Comparison of ENCODE assay signal across 9 cellular contexts in genomic region chr22:35230839-35231584, GRCh38. TPM values are rescaled to one million over a fixed set of nuclear protein-coding genes. Genes with fewer than 3 reads are reported as not detected.
DNase-seq lines count a peak whose midpoint lies in the region; ATAC-seq and TF ChIP-seq lines count a peak whose summit lies in the region.
"Had no signal": no experiment of that assay in that cellular context is flagged by ENCODE, and none has a peak within 500 bp of the region (broad histone marks: within the 10 kb centered on the region; RNA-seq: fewer than 3 reads in every experiment).

No MANE protein-coding gene starts in this region.

- no peaks in the 10 kb centered on the region for H3K27me3 ChIP-seq in DND-41 (ENCODE audit: insufficient read depth, low read length, poor library complexity)
- peaks cover 28% of the 10 kb centered on the region for H3K27me3 ChIP-seq in OCI-LY3 (ENCODE audit: low read depth, low read length)

- H3K36me3 ChIP-seq in DND-41 (ENCODE audit: insufficient read depth, low read length): no peaks in the 10 kb centered on the region
- peaks cover 23% of the 10 kb centered on the region for H3K36me3 ChIP-seq in OCI-LY3 (replicated peaks; ENCODE audit: low read depth, low read length)

- CTCF ChIA-PET in HEK293T (lab: Yijun Ruan, JAX): interaction anchor here (0.7 to 2.0 kb wide), 19 partner anchors 8 to 109 kb away, joined by 3 to 11 read pairs (median 4); partner anchors contain the start of genes HMGXB4 and TOM1

- no peaks in the 10 kb centered on the region for H3K9me3 Mint-ChIP-seq in HFFc6

- H3K27ac Mint-ChIP-seq in HFFc6: no peak overlapping the region

- H3K4me2 ChIP-seq in DND-41 (ENCODE audit: insufficient read depth, low read length) (no peak overlapping the region), OCI-LY3 (ENCODE audit: low read length) (peak overlapping the region; percentile 84)

- H3K9ac ChIP-seq in DND-41 (ENCODE audit: low read depth, low read length) (no peak overlapping the region), OCI-LY3 (ENCODE audit: low read length) (peak overlapping the region; percentile 76)

- H3K27ac ChIP-seq in DND-41 (ENCODE audit: low read length) (no peak overlapping the region), OCI-LY3 (ENCODE audit: low read length) (peak overlapping the region; percentile 31)

- H3K36me3 Mint-ChIP-seq in HFFc6 (ENCODE audit: low read depth): no peaks in the 10 kb centered on the region

- DNase-seq in DND-41: no peak
- no peak for DNase-seq in HFFc6
- peak; percentile 11 for DNase-seq in ecto neural progenitor cell (ENCODE audit: low spot score)
- no peak for DNase-seq in hypothalamus (lab: John Stamatoyannopoulos, UW)
- no peak for DNase-seq in HEK293T (ENCODE audit: extremely low spot score)
- DNase-seq: NCI-H1417 treated with DMSO at 0.1 percent for 48 hours had no signal

- H3K27me3 Mint-ChIP-seq in HFFc6 (ENCODE audit: insufficient read depth): peaks cover 25% of the 10 kb centered on the region

- no peak overlapping the region for H2AFZ ChIP-seq in DND-41 (ENCODE audit: low read depth, low read length)
- H2AFZ ChIP-seq in OCI-LY3 (ENCODE audit: low read depth, low read length): peak overlapping the region; percentile 85

- H4K20me1 ChIP-seq in DND-41 (ENCODE audit: insufficient read depth, low read length) (no peaks in the 10 kb centered on the region), OCI-LY3 (ENCODE audit: insufficient read depth, low read length) (0 out of 2 replicates have a peak, but pooled peaks cover 13% of the 10 kb centered on the region)

- TF ChIP-seq CTCF in DND-41 (IDR thresholded peaks at IDR 0.05; ENCODE audit: borderline replicate concordance, extremely low read depth, low read length, poor library complexity, severe bottlenecking) (no peak), HFFc6 (IDR thresholded peaks at IDR 0.05) (no peak), OCI-LY3 (IDR thresholded peaks at IDR 0.05; ENCODE audit: low read depth, low read length) (no peak)

- peak overlapping the region; percentile 55 for H3K4me3 Mint-ChIP-seq in HFFc6

- no peaks in the 10 kb centered on the region for H3K4me1 Mint-ChIP-seq in HFFc6 (ENCODE audit: low read depth)

- H3K4me1 ChIP-seq in DND-41 (ENCODE audit: insufficient read depth, low read length) (no peaks in the 10 kb centered on the region), OCI-LY3 (ENCODE audit: low read length) (peaks cover 14% of the 10 kb centered on the region)

- H3K79me2 ChIP-seq in DND-41 (ENCODE audit: insufficient read depth, low read length): no peaks in the 10 kb centered on the region
- H3K79me2 ChIP-seq in OCI-LY3 (ENCODE audit: low read length): peaks cover 47% of the 10 kb centered on the region

- ATAC-seq in DND-41 (ENCODE audit: insufficient read depth, low read depth): peak; percentile 17; the same call in 1 of the 3 replicates
- ATAC-seq in HG02981 (IDR thresholded peaks at IDR 0.05; ENCODE audit: unreplicated experiment): no peak
- no peak for ATAC-seq in HG03045 (IDR thresholded peaks at IDR 0.05; ENCODE audit: unreplicated experiment)

- H3K9me3 ChIP-seq in DND-41 (ENCODE audit: insufficient read depth, low read length, severe bottlenecking) (no peaks in the 10 kb centered on the region), OCI-LY3 (ENCODE audit: insufficient read depth, low read length) (no peaks in the 10 kb centered on the region)

- H3K4me3 ChIP-seq in DND-41 (ENCODE audit: low read depth in 1 of 2, low read length in 2 of 2): no peak overlapping the region
- H3K4me3 ChIP-seq in OCI-LY3 (ENCODE audit: low read length): peak overlapping the region; percentile 82

- POLR2A ChIA-PET in HEK293T (lab: Yijun Ruan, JAX): no interaction called here

TF ChIP-seq in HEK293T, 16 proteins besides CTCF, POLR2A, EP300 and RAD21:
- TF ChIP-seq CTBP1 (IDR thresholded peaks at IDR 0.05; ENCODE audit: borderline replicate concordance): no peak
- TF ChIP-seq ZNF384 (IDR thresholded peaks at IDR 0.05): no peak
- TF ChIP-seq ELF4 (IDR thresholded peaks at IDR 0.05): no peak
- TF ChIP-seq FOXK2 (IDR thresholded peaks at IDR 0.05): no peak
- TF ChIP-seq ARNT (IDR thresholded peaks at IDR 0.05): no peak
- no peak for TF ChIP-seq TARDBP (IDR thresholded peaks at IDR 0.05)
- TF ChIP-seq NFRKB (IDR thresholded peaks at IDR 0.05): no peak
- no peak for TF ChIP-seq FOXM1 (IDR thresholded peaks at IDR 0.05; ENCODE audit: borderline replicate concordance)
- no peak for TF ChIP-seq HDGF (IDR thresholded peaks at IDR 0.05; ENCODE audit: borderline replicate concordance)
- TF ChIP-seq FOXA1 (IDR thresholded peaks at IDR 0.05): no peak
- TF ChIP-seq L3MBTL2 (conservative IDR thresholded peaks at IDR 0.05): no peak; the same call in 1 of the 2 replicates
- TF ChIP-seq PKNOX1 (IDR thresholded peaks at IDR 0.05): no peak

RNA-seq across cellular contexts. Expression of gene HMGXB4, which starts 26.3 kb away (rescaled TPM):
- total RNA-seq in HFFc6 (2021; fragmentation: NEBNext Ultra II Directional; extraction: Animal tissue kit (Norgen Biotek cat#: 25700)): 10 to 100 TPM; 20.2 to 26.0 (median 24.4) TPM
